In the genomic region with DNA sequence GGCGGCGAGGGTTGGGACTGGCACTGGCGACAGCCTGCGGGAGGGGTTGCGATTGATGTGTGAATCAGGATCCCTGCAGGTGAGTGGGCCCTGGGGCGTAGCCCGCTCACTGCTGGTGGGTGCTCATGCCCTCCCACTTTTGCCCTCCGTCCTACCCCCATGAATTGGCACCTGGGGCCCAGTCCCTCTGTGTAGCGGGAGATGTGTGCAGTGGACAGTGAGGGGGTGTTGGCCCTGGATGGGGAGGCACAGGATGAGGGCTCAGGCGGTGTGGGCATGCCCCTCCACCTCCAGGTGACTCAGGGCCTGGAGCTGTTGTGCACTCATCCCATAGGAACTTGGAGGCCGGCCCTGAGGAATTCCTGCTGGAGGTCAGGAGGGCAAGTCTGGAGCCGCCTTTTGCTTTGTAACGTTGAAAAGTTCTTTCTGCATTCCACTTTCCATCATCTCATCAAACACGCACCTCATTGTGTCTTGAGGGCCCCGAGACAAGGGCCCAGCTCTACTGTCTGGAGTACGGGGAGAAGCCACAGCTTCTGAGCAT, we compare ENCODE assay signal across 12 cellular contexts. TPM values are rescaled to one million over a fixed set of nuclear protein-coding genes. Genes with fewer than 3 reads are reported as not detected.
DNase-seq lines count a peak whose midpoint lies in the region; ATAC-seq and TF ChIP-seq lines count a peak whose summit lies in the region.
"Had no signal": no experiment of that assay in that cellular context is flagged by ENCODE, and none has a peak within 500 bp of the region (broad histone marks: within the 10 kb centered on the region; RNA-seq: fewer than 3 reads in every experiment).

No MANE protein-coding gene starts in this region.

- ATAC-seq in PC-3, result peak; percentile 71
- peak; percentile 21 for ATAC-seq in esophagus mucosa
- ATAC-seq in GM19463 (IDR thresholded peaks at IDR 0.05; ENCODE audit: unreplicated experiment), result no peak

- H3K9ac ChIP-seq in PC-3 (ENCODE audit: low read length) (no peak overlapping the region; the same call in 1 of the 2 replicates), neuronal stem cell (ENCODE audit: low read depth, low read length, poor library complexity) (no peak overlapping the region)

- H3K27me3 ChIP-seq in PC-3 (ENCODE audit: low read length) (no peaks in the 10 kb centered on the region), neuronal stem cell (ENCODE audit: control insufficient read depth in 3 of 3, insufficient read depth in 3 of 3, low read depth in 1 of 3, low read length in 3 of 3) (peaks cover 0 to 46% (median 20%) of the 10 kb centered on the region in 3 experiments)

- no peak overlapping the region for H4K8ac ChIP-seq in neuronal stem cell (ENCODE audit: low read depth, low read length)

- DNase-seq in COLO829 (ENCODE audit: low spot score), result peak; percentile 53
- DNase-seq in PC-3, result peak; percentile 96
- no peak for DNase-seq in neuronal stem cell (ENCODE audit: low spot score)
- DNase-seq in NCI-H748 (lab: John Stamatoyannopoulos, UW; ENCODE audit: unreplicated experiment), result no peak
- no peak for DNase-seq in ecto neural progenitor cell (ENCODE audit: low spot score)
- no peak for DNase-seq in DMS79 (lab: John Stamatoyannopoulos, UW)

- no peak overlapping the region for H2BK12ac ChIP-seq in neuronal stem cell (ENCODE audit: low read length)

- intact Hi-C loops in PC-3 (cut with micrococcal nuclease), result no loop called here

- peak overlapping the region; percentile 11 for H2BK15ac ChIP-seq in neuronal stem cell (ENCODE audit: low read length)

- H3K27ac ChIP-seq in PC-3 (ENCODE audit: low read length) (peak overlapping the region; percentile 81), neuronal stem cell (replicated peaks; ENCODE audit: low read length) (peak overlapping the region; percentile 44)
- H3K27ac ChIP-seq: suprapubic skin had no signal

- no CpG with 5 or more reads among the region's 16 CpGs for WGBS in neuronal stem cell (ENCODE audit: extremely low coverage in 2 of 2, insufficient read length in 2 of 2, insufficient replicate concordance in 1 of 2), 2 donors

- H3K79me1 ChIP-seq in neuronal stem cell (ENCODE audit: low read depth, low read length), result no peaks in the 10 kb centered on the region

- H3K36me3 ChIP-seq in PC-3 (ENCODE audit: low read depth, low read length) (no peaks in the 10 kb centered on the region), neuronal stem cell (replicated peaks in 1 of 2; ENCODE audit: control insufficient read depth in 2 of 2, insufficient read depth in 2 of 2, low read length in 2 of 2) (no peaks in the 10 kb centered on the region)
- H3K36me3 ChIP-seq: suprapubic skin had no signal

- no peak overlapping the region for H3K4ac ChIP-seq in neuronal stem cell (ENCODE audit: low read length)

- peak overlapping the region; percentile 94 for H2AK5ac ChIP-seq in neuronal stem cell (ENCODE audit: low read depth, low read length)

- no peak overlapping the region for H2BK5ac ChIP-seq in neuronal stem cell (ENCODE audit: low read length)

- no peaks in the 10 kb centered on the region for H4K20me1 ChIP-seq in PC-3 (ENCODE audit: low read length)

- peak overlapping the region; percentile 6; the same call in 1 of the 2 replicates for H2AFZ ChIP-seq in PC-3 (ENCODE audit: low read length)
- no peak overlapping the region for H2AFZ ChIP-seq in neuronal stem cell (ENCODE audit: low read length)

- peak overlapping the region; percentile 36 for H3K23ac ChIP-seq in neuronal stem cell (ENCODE audit: low read depth, low read length, poor library complexity)

- no peaks in the 10 kb centered on the region for H3K9me3 ChIP-seq in PC-3 (ENCODE audit: low read length)
- no peaks in the 10 kb centered on the region for H3K9me3 ChIP-seq in neuronal stem cell (replicated peaks in 1 of 2; ENCODE audit: control insufficient read depth in 2 of 2, insufficient read depth in 1 of 2, low read depth in 1 of 2, low read length in 2 of 2)
- H3K9me3 ChIP-seq: suprapubic skin had no signal

- peaks cover 34% of the 10 kb centered on the region for H3K4me1 ChIP-seq in PC-3 (ENCODE audit: insufficient read depth, low read length)
- H3K4me1 ChIP-seq in neuronal stem cell (ENCODE audit: control insufficient read depth in 2 of 2, insufficient read depth in 1 of 2, low read depth in 1 of 2, low read length in 2 of 2), result peaks cover 27 to 31% of the 10 kb centered on the region in 2 donors

- POLR2A ChIA-PET in PC-3 (lab: Charles Lee; ENCODE audit: unreplicated experiment), result interaction anchor here (0.5 kb wide), 1 partner anchor 171 kb away, joined by 3 read pairs; no protein-coding TSS in a partner anchor

- CTCF ChIA-PET in PC-3 (lab: Charles Lee), result interaction anchor here (1.4 kb wide), 1 partner anchor 32 kb away, joined by 17 read pairs; no protein-coding TSS in a partner anchor

- no peak for TF ChIP-seq CTCF in PC-3 (conservative IDR thresholded peaks at IDR 0.05; ENCODE audit: low read depth, low read length)

- no peaks in the 10 kb centered on the region for H3K9me2 ChIP-seq in PC-3 (replicated peaks; ENCODE audit: low read length)

- H3K4me2 ChIP-seq in PC-3 (ENCODE audit: low read length), result peak overlapping the region; percentile 89
- H3K4me2 ChIP-seq in neuronal stem cell (ENCODE audit: insufficient read depth, low read length, poor library complexity, severe bottlenecking), result no peak overlapping the region

- no peaks in the 10 kb centered on the region for H3K79me2 ChIP-seq in PC-3 (ENCODE audit: low read length)

- peak overlapping the region; percentile 86 for H3K18ac ChIP-seq in neuronal stem cell (ENCODE audit: low read length)

- no peak overlapping the region for H4K91ac ChIP-seq in neuronal stem cell (ENCODE audit: low read depth, low read length, poor library complexity)

- H2BK120ac ChIP-seq in neuronal stem cell (ENCODE audit: low read depth, low read length), result no peak overlapping the region

- H3K14ac ChIP-seq in neuronal stem cell (ENCODE audit: low read length), result peak overlapping the region; percentile 49

- peak overlapping the region; percentile 57 for H3K4me3 ChIP-seq in PC-3 (ENCODE audit: low read length)
- peak overlapping the region in 1 of 2 donors; percentile 32 for H3K4me3 ChIP-seq in neuronal stem cell (ENCODE audit: low read length in 2 of 2)

- H3F3A ChIP-seq in PC-3 (ENCODE audit: low read length, unreplicated experiment), result peaks cover 10% of the 10 kb centered on the region

- BruUV-seq in PC-3 (replicated peaks; lab: Mats Ljungman, UMichigan), result no TSS peak

RNA-seq across cellular contexts. Expression of gene PEAR1, which starts 3.0 kb away (rescaled TPM):
- total RNA-seq in PC-3 (2014; rRNA removed) (10.3 and 11.9 TPM in 2 replicates), esophagus mucosa (1.6 TPM)
- 0.78 TPM for polyA plus RNA-seq in neuronal stem cell (2013, experiment 1 of 2)
- 0.62 TPM for polyA plus RNA-seq in neuronal stem cell (2013, experiment 2 of 2)

RNA-seq across cellular contexts. Expression of gene LRRC71, which starts 23.9 kb away (rescaled TPM):
- 0.11 TPM in 1 of 2 replicates, not detected in the other for total RNA-seq in PC-3 (2014; rRNA removed)
- not detected for total RNA-seq in esophagus mucosa
- 0.03 TPM for polyA plus RNA-seq in neuronal stem cell (2013, experiment 1 of 2)
- polyA plus RNA-seq in neuronal stem cell (2013, experiment 2 of 2), result 0.01 TPM
- total RNA-seq: G401; suprapubic skin; T-helper 2 cell treated with Interferon-gamma antibody and Interleukin-4, amounts not matched to agents 100 ng/mL and 5 ng/mL, for 36 hours had no signal

RNA-seq across cellular contexts. Expression of gene NTRK1, which starts 35.9 kb away (rescaled TPM):
- total RNA-seq in PC-3 (2014; rRNA removed) (0.15 and 0.40 TPM in 2 replicates), esophagus mucosa (0.16 TPM)
- polyA plus RNA-seq in neuronal stem cell (2013, experiment 1 of 2), result 0.07 TPM
- 0.11 TPM for polyA plus RNA-seq in neuronal stem cell (2013, experiment 2 of 2)

RNA-seq across cellular contexts. Expression of gene INSRR, which starts 37.6 kb away (rescaled TPM):
- total RNA-seq in PC-3 (2014; rRNA removed), result not detected in 2 replicates
- not detected for total RNA-seq in esophagus mucosa
- 0.01 TPM for polyA plus RNA-seq in neuronal stem cell (2013, experiment 1 of 2)
- polyA plus RNA-seq in neuronal stem cell (2013, experiment 2 of 2), result 0.01 TPM
- total RNA-seq: G401, suprapubic skin had no signal
- polyA plus RNA-seq: aorta had no signal

Comparison
In these comparisons a context has a peak if more than half of its experiments do, and no peak if none do; other contexts are left out.
1. DNase-seq: peak in COLO829 (single experiment) and PC-3 (single experiment); none in neuronal stem cell (single experiment), NCI-H748 (single experiment), ecto neural progenitor cell (single experiment) and DMS79 (single experiment).